Comparison of ENCODE assay signal across 8 cellular contexts in the genomic region with DNA sequence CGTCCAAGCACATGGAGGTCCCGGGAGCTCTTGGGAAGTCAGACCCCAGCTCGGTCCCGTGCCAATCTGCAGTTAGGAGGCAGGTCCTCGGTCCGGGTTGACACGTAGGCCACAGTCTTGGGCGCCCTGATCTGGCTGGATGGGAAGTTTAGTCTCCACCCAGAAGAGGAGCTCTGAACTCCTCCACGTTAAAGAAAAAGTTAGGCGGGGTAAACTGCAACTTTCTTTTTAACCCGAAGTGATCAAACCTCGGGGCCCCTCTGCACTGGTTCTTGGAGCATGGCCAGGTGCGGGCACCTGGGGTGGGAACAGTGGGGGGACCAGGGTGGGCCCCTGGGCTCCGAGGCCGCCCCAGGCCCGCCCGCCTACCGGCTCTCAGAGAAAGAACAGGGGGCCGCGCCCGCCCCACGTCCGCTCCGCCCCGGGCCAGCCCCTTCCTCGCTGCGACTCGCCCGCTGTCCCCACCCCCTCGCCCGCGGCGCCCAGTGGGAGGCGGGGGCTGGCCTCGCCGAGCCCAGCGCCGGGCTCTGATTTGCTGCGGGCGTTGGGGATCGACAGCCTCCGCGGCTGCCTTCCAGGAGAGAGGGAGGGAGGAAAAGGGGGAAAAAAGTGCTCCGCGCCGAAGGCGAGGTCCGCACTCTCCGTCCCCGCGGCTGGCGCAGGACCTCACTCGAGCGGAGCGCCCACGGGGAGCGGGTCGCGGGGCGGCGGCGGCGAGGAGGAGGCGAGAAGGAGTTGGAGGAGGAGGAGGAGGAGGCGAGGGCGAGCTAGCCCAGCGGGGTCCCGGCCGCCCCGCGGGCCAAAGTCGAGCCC. TPM values are rescaled to one million over a fixed set of nuclear protein-coding genes. Genes with fewer than 3 reads are reported as not detected.
DNase-seq lines count a peak whose midpoint lies in the region; ATAC-seq and TF ChIP-seq lines count a peak whose summit lies in the region.

A gene (plus strand): TSS at position 631 of the 813 bp plus-strand sequence. CDS start 385 bp downstream, outside the sequence.

- ATAC-seq in Right ventricle myocardium inferior (peak; percentile 90), HG03571 (IDR thresholded peaks at IDR 0.05; ENCODE audit: unreplicated experiment) (no peak)

- H3K4me3 Mint-ChIP-seq in activated naive CD4-positive, alpha-beta T cell treated with anti-CD3 and anti-CD28 coated beads, Interleukin-2, amount 50 U/mL, for 24 hours, result peak within 1 kb of the TSS; percentile 49

- peak; percentile 73 for DNase-seq in DMS79 (lab: John Stamatoyannopoulos, UW)
- DNase-seq in NCI-H748 treated with DMSO at 0.1 percent for 48 hours (lab: John Stamatoyannopoulos, UW), result peak; percentile 45
- DNase-seq in Right ventricle myocardium inferior (ENCODE audit: missing footprints), result peak; percentile 93
- peak; percentile 60 for DNase-seq in occipital lobe (lab: John Stamatoyannopoulos, UW)
- no peak for DNase-seq in DMS53 (lab: John Stamatoyannopoulos, UW)

- H3K4me1 Mint-ChIP-seq in activated naive CD4-positive, alpha-beta T cell treated with anti-CD3 and anti-CD28 coated beads, Interleukin-2, amount 50 U/mL, for 24 hours, result no peaks in the 10 kb centered on the region

- intact Hi-C loops in Right ventricle myocardium inferior (cut with DNase I), result loop anchor here (5.0 to 10.0 kb wide), 3 partner anchors 96 to 467 kb away; no protein-coding TSS in a partner anchor

- no peak within 1 kb of the TSS for H3K27ac Mint-ChIP-seq in activated naive CD4-positive, alpha-beta T cell treated with anti-CD3 and anti-CD28 coated beads, Interleukin-2, amount 50 U/mL, for 24 hours

- no peak for TF ChIP-seq CTCF in subcutaneous adipose tissue (IDR thresholded peaks at IDR 0.05; ENCODE audit: low read depth)

- H3K27me3 Mint-ChIP-seq in activated naive CD4-positive, alpha-beta T cell treated with anti-CD3 and anti-CD28 coated beads, Interleukin-2, amount 50 U/mL, for 24 hours, result peaks cover 10% of the 10 kb centered on the region

- H3K36me3 Mint-ChIP-seq in activated naive CD4-positive, alpha-beta T cell treated with anti-CD3 and anti-CD28 coated beads, Interleukin-2, amount 50 U/mL, for 24 hours, result no peaks in the 10 kb centered on the region

- no peaks in the 10 kb centered on the region for H3K9me3 Mint-ChIP-seq in activated naive CD4-positive, alpha-beta T cell treated with anti-CD3 and anti-CD28 coated beads, Interleukin-2, amount 50 U/mL, for 24 hours

RNA-seq across cellular contexts. Expression of the gene that starts here (rescaled TPM):
- total RNA-seq in Right ventricle myocardium inferior (18.7 TPM), occipital lobe (4.5 TPM), subcutaneous adipose tissue (10 to 100 TPM; 14.0 to 23.9 (median 19.2) TPM)
